In genomic region chr2:238841542-238842181, GRCh38 we compare ENCODE assay signal across 23 cellular contexts. TPM values are rescaled to one million over a fixed set of nuclear protein-coding genes. Genes with fewer than 3 reads are reported as not detected.
DNase-seq lines count a peak whose midpoint lies in the region; ATAC-seq, FAIRE-seq and TF ChIP-seq lines count a peak whose summit lies in the region.
"Had no signal": no experiment of that assay in that cellular context is flagged by ENCODE, and none has a peak within 500 bp of the region (broad histone marks: within the 10 kb centered on the region; RNA-seq: fewer than 3 reads in every experiment).

No MANE protein-coding gene starts in this region.

- H3K4me1 ChIP-seq in keratinocyte (ENCODE audit: control insufficient read depth, extremely low read depth, insufficient read depth, low read length) = peaks cover 3% of the 10 kb centered on the region

- H3K4me3 ChIP-seq in MG63 = no peak overlapping the region
- H3K4me3 ChIP-seq in epithelial cell of esophagus (ENCODE audit: low read length) = no peak overlapping the region
- H3K4me3 ChIP-seq in keratinocyte (ENCODE audit: control insufficient read depth in 2 of 3, extremely low read depth in 1 of 3, insufficient read depth in 2 of 3, low read depth in 1 of 3, low read length in 3 of 3) = no peak overlapping the region
- H3K4me3 ChIP-seq: BLaER1, stomach, tibial artery had no signal

- H3K79me2 ChIP-seq in keratinocyte (ENCODE audit: control insufficient read depth, insufficient read depth, low read length) = no peaks in the 10 kb centered on the region

- no peaks in the 10 kb centered on the region for H3K9me1 ChIP-seq in keratinocyte (ENCODE audit: control insufficient read depth, extremely low read depth, insufficient read depth, low read length)

- no peak overlapping the region for H3K9ac ChIP-seq in keratinocyte (ENCODE audit: control insufficient read depth, extremely low read depth, insufficient read depth, low read length)
- H3K9ac ChIP-seq: BLaER1 had no signal

- no peak overlapping the region for H2AFZ ChIP-seq in keratinocyte (ENCODE audit: control insufficient read depth, low read length)

- no peak overlapping the region for H3K27ac Mint-ChIP-seq in stimulated activated naive B cell treated with anti-CD40 and anti-IgM and Interleukin-4, amounts not matched to agents 10 μg/mL and 1 μg/mL and 100 μg/mL, for 72 hours
- H3K27ac Mint-ChIP-seq: activated B cell treated with CpG ODN at 0.5 μM for 24 hours; activated CD4-positive, alpha-beta memory T cell treated with anti-CD3 and anti-CD28 coated beads, Interleukin-2, amount 10 ng/mL, durations not matched to agents 7 days and 5 days; activated naive CD8-positive, alpha-beta T cell treated with anti-CD3 and anti-CD28 coated beads, Interleukin-2, amount 10 ng/mL, durations not matched to agents 7 days and 5 days had no signal

- H3K36me3 ChIP-seq in MG63 (no peaks in the 10 kb centered on the region), keratinocyte (ENCODE audit: control insufficient read depth in 2 of 2, extremely low read depth in 1 of 2, insufficient read depth in 2 of 2, low read length in 2 of 2) (no peaks in the 10 kb centered on the region)
- H3K36me3 ChIP-seq: BLaER1, stomach, tibial artery had no signal

- DNase-seq in EH (ENCODE audit: low read depth) = peak; percentile 38
- peak; percentile 38 for DNase-seq in MG63
- DNase-seq in epithelial cell of esophagus (ENCODE audit: low read depth) = peak; percentile 59
- no peak for DNase-seq in keratinocyte (ENCODE audit: low read depth, low spot score)
- DNase-seq in stimulated activated CD4-positive, alpha-beta T cell treated with anti-CD3 and anti-CD28 coated beads, Interleukin-1b, Interleukin-23, amount 100 ng/mL, for 48 hours = no peak
- no peak for DNase-seq in stimulated activated naive B cell treated with anti-CD40 and anti-IgM and Interleukin-4, amounts not matched to agents 10 μg/mL and 1 μg/mL and 100 μg/mL, for 72 hours
- DNase-seq: activated B cell treated with CpG ODN at 0.5 μM for 24 hours; activated CD4-positive, alpha-beta memory T cell treated with anti-CD3 and anti-CD28 coated beads, Interleukin-2, amount 10 ng/mL, durations not matched to agents 7 days and 5 days; activated effector memory CD4-positive, alpha-beta T cell treated with Interleukin-2 at 50 U/mL for 16 hours; activated naive CD8-positive, alpha-beta T cell treated with anti-CD3 and anti-CD28 coated beads, Interleukin-2, amount 10 ng/mL, durations not matched to agents 7 days and 5 days; effector CD4-positive, alpha-beta T cell; NCI-H1092 treated with DMSO at 0.1 percent for 48 hours; NCI-H2029; NCI-H446; SIG-M5; stimulated activated CD4-positive, alpha-beta T cell treated with anti-CD3 and anti-CD28 coated beads, Interleukin-15, amount 100 ng/mL, for 24 hours; stomach; SW 1271; tibial artery had no signal

- dilution Hi-C loops in keratinocyte (cut with MboI; ENCODE audit: extremely low pct_ligation_motif_present, low sequenced_read_pairs) = no loop called here

- no peak overlapping the region for H3K27ac ChIP-seq in keratinocyte (ENCODE audit: control insufficient read depth, insufficient read depth, low read length)
- H3K27ac ChIP-seq: BLaER1, stomach, tibial artery had no signal

- H3K4me1 Mint-ChIP-seq in stimulated activated naive B cell treated with anti-CD40 and anti-IgM and Interleukin-4, amounts not matched to agents 10 μg/mL and 1 μg/mL and 100 μg/mL, for 72 hours = no peaks in the 10 kb centered on the region
- H3K4me1 Mint-ChIP-seq: activated B cell treated with CpG ODN at 0.5 μM for 24 hours; activated CD4-positive, alpha-beta memory T cell treated with anti-CD3 and anti-CD28 coated beads, Interleukin-2, amount 10 ng/mL, durations not matched to agents 7 days and 5 days; activated naive CD8-positive, alpha-beta T cell treated with anti-CD3 and anti-CD28 coated beads, Interleukin-2, amount 10 ng/mL, durations not matched to agents 7 days and 5 days had no signal

- H3K27me3 Mint-ChIP-seq in stimulated activated naive B cell treated with anti-CD40 and anti-IgM and Interleukin-4, amounts not matched to agents 10 μg/mL and 1 μg/mL and 100 μg/mL, for 72 hours = peaks cover 23 to 55% of the 10 kb centered on the region in 2 donors

- H3K27me3 ChIP-seq in MG63 (no peaks in the 10 kb centered on the region), keratinocyte (ENCODE audit: control insufficient read depth, extremely low read depth, insufficient read depth, low read length) (peaks cover 35% of the 10 kb centered on the region)

- no peaks in the 10 kb centered on the region for H3K36me3 Mint-ChIP-seq in stimulated activated naive B cell treated with anti-CD40 and anti-IgM and Interleukin-4, amounts not matched to agents 10 μg/mL and 1 μg/mL and 100 μg/mL, for 72 hours
- H3K36me3 Mint-ChIP-seq: activated naive CD8-positive, alpha-beta T cell treated with anti-CD3 and anti-CD28 coated beads, Interleukin-2, amount 10 ng/mL, durations not matched to agents 7 days and 5 days had no signal

- H3K9me3 ChIP-seq in MG63 (no peaks in the 10 kb centered on the region), keratinocyte (ENCODE audit: control insufficient read depth, low read depth, low read length) (no peaks in the 10 kb centered on the region)
- H3K9me3 ChIP-seq: tibial artery had no signal

- FAIRE-seq in keratinocyte (lab: Jason Lieb, UNC) = peak; percentile 17
- FAIRE-seq: H54 had no signal

- H4K20me1 ChIP-seq in keratinocyte (ENCODE audit: control insufficient read depth, extremely low read depth, insufficient read depth, low read length) = no peaks in the 10 kb centered on the region
- H4K20me1 ChIP-seq: BLaER1 had no signal

- H3K4me3 Mint-ChIP-seq in stimulated activated naive B cell treated with anti-CD40 and anti-IgM and Interleukin-4, amounts not matched to agents 10 μg/mL and 1 μg/mL and 100 μg/mL, for 72 hours = no peak overlapping the region
- H3K4me3 Mint-ChIP-seq: activated B cell treated with CpG ODN at 0.5 μM for 24 hours; activated CD4-positive, alpha-beta memory T cell treated with anti-CD3 and anti-CD28 coated beads, Interleukin-2, amount 10 ng/mL, durations not matched to agents 7 days and 5 days; activated naive CD8-positive, alpha-beta T cell treated with anti-CD3 and anti-CD28 coated beads, Interleukin-2, amount 10 ng/mL, durations not matched to agents 7 days and 5 days had no signal

- no peak for ATAC-seq in HG02870 (IDR thresholded peaks at IDR 0.05; ENCODE audit: unreplicated experiment)
- no peak for ATAC-seq in stimulated activated naive B cell treated with anti-CD40 and anti-IgM and Interleukin-4, amounts not matched to agents 10 μg/mL and 1 μg/mL and 100 μg/mL, for 72 hours (replicated peaks)
- ATAC-seq: Panc1 had no signal

- H3K9me3 Mint-ChIP-seq in stimulated activated naive B cell treated with anti-CD40 and anti-IgM and Interleukin-4, amounts not matched to agents 10 μg/mL and 1 μg/mL and 100 μg/mL, for 72 hours = peaks cover 0 to 4% of the 10 kb centered on the region in 2 donors
- H3K9me3 Mint-ChIP-seq: activated B cell treated with CpG ODN at 0.5 μM for 24 hours; activated CD4-positive, alpha-beta memory T cell treated with anti-CD3 and anti-CD28 coated beads, Interleukin-2, amount 10 ng/mL, durations not matched to agents 7 days and 5 days; activated naive CD8-positive, alpha-beta T cell treated with anti-CD3 and anti-CD28 coated beads, Interleukin-2, amount 10 ng/mL, durations not matched to agents 7 days and 5 days had no signal

- TF ChIP-seq CTCF in epithelial cell of esophagus (IDR thresholded peaks at IDR 0.05; ENCODE audit: insufficient read depth, low read depth, low read length, missing control alignments) (no peak), keratinocyte (optimal IDR thresholded peaks at IDR 0.05 in 1 of 3, IDR thresholded peaks at IDR 0.05 in 1 of 3, conservative IDR thresholded peaks at IDR 0.05 in 1 of 3; ENCODE audit: extremely low read depth in 1 of 3, insufficient read depth in 2 of 3, low read length in 3 of 3) (no peak)

- peak overlapping the region; percentile 28 for H3K4me2 ChIP-seq in keratinocyte (ENCODE audit: control insufficient read depth, extremely low read depth, insufficient read depth, low read depth, low read length)
- H3K4me2 ChIP-seq: BLaER1 had no signal

RNA-seq across cellular contexts. Expression of gene TWIST2, which starts 6.2 kb away (rescaled TPM):
- total RNA-seq in MG63 (2014; rRNA removed; shearing (Covaris generic); ENCODE audit: low replicate concordance) = 40.5 and 66.9 TPM in 2 replicates
- polyA plus RNA-seq in keratinocyte = 5.5 to 6.2 TPM (median 6.0 TPM) in 3 replicates
- 0.51 TPM for polyA plus RNA-seq in keratinocyte (2011; ENCODE audit: low read depth)
- 4.9 and 8.6 TPM in 2 replicates for polyA plus RNA-seq in keratinocyte (2011; cell fraction: cytosol; rRNA removed)
- polyA plus RNA-seq in keratinocyte (2011; cell fraction: nucleus; rRNA removed) = 3.0 and 3.9 TPM in 2 replicates
- polyA plus RNA-seq in keratinocyte (2012; ENCODE audit: low replicate concordance) = 1.1 and 5.7 TPM in 2 replicates
- 1.8 to 2.5 TPM (median 2.1 TPM) in 3 replicates for polyA minus RNA-seq in keratinocyte
- 13.2 TPM for polyA minus RNA-seq in keratinocyte (2011; cell fraction: cytosol; rRNA and poly(A)+ RNA removed)
- polyA minus RNA-seq in keratinocyte (2011; cell fraction: nucleus; rRNA and poly(A)+ RNA removed) = 2.3 and 3.4 TPM in 2 replicates
- total RNA-seq: activated B cell treated with CpG ODN at 0.5 μM for 24 hours; activated CD4-positive, alpha-beta memory T cell treated with anti-CD3 and anti-CD28 coated beads, Interleukin-2, amount 10 ng/mL, durations not matched to agents 7 days and 5 days; activated naive CD8-positive, alpha-beta T cell treated with anti-CD3 and anti-CD28 coated beads, Interleukin-2, amount 10 ng/mL, durations not matched to agents 7 days and 5 days had no signal

Comparison
In these comparisons a context has a peak if more than half of its experiments do, and no peak if none do; other contexts are left out.
1. DNase-seq: peak in EH (single experiment), MG63 (single experiment) and epithelial cell of esophagus (single experiment); none in keratinocyte (single experiment), stimulated activated CD4-positive, alpha-beta T cell treated with anti-CD3 and anti-CD28 coated beads, Interleukin-1b, Interleukin-23, amount 100 ng/mL, for 48 hours (single experiment) and stimulated activated naive B cell treated with anti-CD40 and anti-IgM and Interleukin-4, amounts not matched to agents 10 μg/mL and 1 μg/mL and 100 μg/mL, for 72 hours (single experiment).